1 cellular context compared by ENCODE assay signal in the genomic region with DNA sequence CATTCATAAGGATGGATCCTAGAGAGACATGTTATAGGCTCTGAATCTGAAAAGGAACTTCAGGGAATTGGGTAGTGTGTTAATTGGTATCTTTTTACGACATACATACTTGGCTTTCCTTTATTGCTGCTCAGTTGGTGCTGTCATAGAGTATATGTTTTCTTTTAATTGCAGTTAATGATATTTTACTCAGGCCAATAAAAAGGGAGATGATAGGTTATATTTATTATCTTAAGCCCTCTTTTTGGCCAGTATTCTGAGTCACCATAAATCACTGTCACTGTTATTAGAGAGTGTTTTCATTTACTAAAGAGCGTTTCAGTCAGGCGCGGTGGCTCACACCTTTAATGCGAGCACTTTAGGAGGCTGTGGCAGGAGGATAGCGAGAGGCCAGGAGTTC.
TF ChIP-seq lines count a peak whose summit lies in the region.

No MANE protein-coding gene starts in this region.

TF ChIP-seq in HEK293, 187 proteins besides CTCF, POLR2A, EP300 and RAD21 (continued from another document):
- TF ChIP-seq ZNF398 (tag by site-specific recombination; IDR thresholded peaks at IDR 0.05) = no peak
- TF ChIP-seq, protein P1, sequence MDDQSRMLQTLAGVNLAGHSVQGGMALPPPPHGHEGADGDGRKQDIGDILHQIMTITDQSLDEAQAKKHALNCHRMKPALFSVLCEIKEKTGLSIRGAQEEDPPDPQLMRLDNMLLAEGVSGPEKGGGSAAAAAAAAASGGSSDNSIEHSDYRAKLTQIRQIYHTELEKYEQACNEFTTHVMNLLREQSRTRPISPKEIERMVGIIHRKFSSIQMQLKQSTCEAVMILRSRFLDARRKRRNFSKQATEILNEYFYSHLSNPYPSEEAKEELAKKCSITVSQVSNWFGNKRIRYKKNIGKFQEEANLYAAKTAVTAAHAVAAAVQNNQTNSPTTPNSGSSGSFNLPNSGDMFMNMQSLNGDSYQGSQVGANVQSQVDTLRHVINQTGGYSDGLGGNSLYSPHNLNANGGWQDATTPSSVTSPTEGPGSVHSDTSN (CRISPR knock-in tag; IDR thresholded peaks at IDR 0.05) = no peak
- TF ChIP-seq, protein P2, sequence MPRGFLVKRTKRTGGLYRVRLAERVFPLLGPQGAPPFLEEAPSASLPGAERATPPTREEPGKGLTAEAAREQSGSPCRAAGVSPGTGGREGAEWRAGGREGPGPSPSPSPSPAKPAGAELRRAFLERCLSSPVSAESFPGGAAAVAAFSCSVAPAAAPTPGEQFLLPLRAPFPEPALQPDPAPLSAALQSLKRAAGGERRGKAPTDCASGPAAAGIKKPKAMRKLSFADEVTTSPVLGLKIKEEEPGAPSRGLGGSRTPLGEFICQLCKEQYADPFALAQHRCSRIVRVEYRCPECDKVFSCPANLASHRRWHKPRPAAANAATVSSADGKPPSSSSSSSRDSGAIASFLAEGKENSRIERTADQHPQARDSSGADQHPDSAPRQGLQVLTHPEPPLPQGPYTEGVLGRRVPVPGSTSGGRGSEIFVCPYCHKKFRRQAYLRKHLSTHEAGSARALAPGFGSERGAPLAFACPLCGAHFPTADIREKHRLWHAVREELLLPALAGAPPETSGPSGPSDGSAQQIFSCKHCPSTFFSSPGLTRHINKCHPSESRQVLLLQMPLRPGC (tag by site-specific recombination; IDR thresholded peaks at IDR 0.05) = 0 out of 2 replicates have a peak, but pooled peaks have one; percentile 12
- TF ChIP-seq, protein P3, sequence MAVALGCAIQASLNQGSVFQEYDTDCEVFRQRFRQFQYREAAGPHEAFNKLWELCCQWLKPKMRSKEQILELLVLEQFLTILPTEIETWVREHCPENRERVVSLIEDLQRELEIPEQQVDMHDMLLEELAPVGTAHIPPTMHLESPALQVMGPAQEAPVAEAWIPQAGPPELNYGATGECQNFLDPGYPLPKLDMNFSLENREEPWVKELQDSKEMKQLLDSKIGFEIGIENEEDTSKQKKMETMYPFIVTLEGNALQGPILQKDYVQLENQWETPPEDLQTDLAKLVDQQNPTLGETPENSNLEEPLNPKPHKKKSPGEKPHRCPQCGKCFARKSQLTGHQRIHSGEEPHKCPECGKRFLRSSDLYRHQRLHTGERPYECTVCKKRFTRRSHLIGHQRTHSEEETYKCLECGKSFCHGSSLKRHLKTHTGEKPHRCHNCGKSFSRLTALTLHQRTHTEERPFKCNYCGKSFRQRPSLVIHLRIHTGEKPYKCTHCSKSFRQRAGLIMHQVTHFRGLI (tag by site-specific recombination; IDR thresholded peaks at IDR 0.05) = no peak
- TF ChIP-seq ZNF670 (tag by site-specific recombination; IDR thresholded peaks at IDR 0.05; ENCODE audit: low read depth) = no peak
- no peak for TF ChIP-seq ZNF140 (tag by site-specific recombination; IDR thresholded peaks at IDR 0.05)
- no peak for TF ChIP-seq ZNF23 (tag by site-specific recombination; IDR thresholded peaks at IDR 0.05; ENCODE audit: borderline replicate concordance)
- no peak for TF ChIP-seq ZNF223 (tag by site-specific recombination; IDR thresholded peaks at IDR 0.05)
- TF ChIP-seq ZNF776 (tag by site-specific recombination; IDR thresholded peaks at IDR 0.05; ENCODE audit: borderline replicate concordance) = no peak
- TF ChIP-seq ZNF211 (tag by site-specific recombination; IDR thresholded peaks at IDR 0.05; ENCODE audit: low read depth) = no peak
- TF ChIP-seq, protein P4, sequence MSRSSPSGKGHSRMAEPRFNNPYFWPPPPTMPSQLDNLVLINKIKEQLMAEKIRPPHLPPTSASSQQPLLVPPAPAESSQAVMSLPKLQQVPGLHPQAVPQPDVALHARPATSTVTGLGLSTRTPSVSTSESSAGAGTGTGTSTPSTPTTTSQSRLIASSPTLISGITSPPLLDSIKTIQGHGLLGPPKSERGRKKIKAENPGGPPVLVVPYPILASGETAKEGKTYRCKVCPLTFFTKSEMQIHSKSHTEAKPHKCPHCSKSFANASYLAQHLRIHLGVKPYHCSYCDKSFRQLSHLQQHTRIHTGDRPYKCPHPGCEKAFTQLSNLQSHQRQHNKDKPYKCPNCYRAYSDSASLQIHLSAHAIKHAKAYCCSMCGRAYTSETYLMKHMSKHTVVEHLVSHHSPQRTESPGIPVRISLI (tag by site-specific recombination; IDR thresholded peaks at IDR 0.05) = no peak
- TF ChIP-seq ZNF341 (tag by site-specific recombination; IDR thresholded peaks at IDR 0.05; ENCODE audit: low read depth) = no peak
- no peak for TF ChIP-seq ZSCAN16 (tag by site-specific recombination; IDR thresholded peaks at IDR 0.05)
- TF ChIP-seq ZNF169 (tag by site-specific recombination; IDR thresholded peaks at IDR 0.05) = no peak
- TF ChIP-seq SCRT1 (tag by site-specific recombination; IDR thresholded peaks at IDR 0.05; ENCODE audit: borderline replicate concordance) = no peak
